15 cellular contexts compared by ENCODE assay signal in genomic region chr2:80059381-80059907, GRCh38.
"Had no signal": no experiment of that assay in that cellular context is flagged by ENCODE, and none has a peak within 500 bp of the region (broad histone marks: within the 10 kb centered on the region; RNA-seq: fewer than 3 reads in every experiment).

No MANE protein-coding gene starts in this region.

- DNase-seq: activated CD4-positive, alpha-beta T cell treated with anti-CD3 and anti-CD28 coated beads, Interleukin-2, amount 10 ng/mL, durations not matched to agents 7 days and 5 days; activated CD8-positive, alpha-beta T cell treated with anti-CD3 and anti-CD28 coated beads, Interleukin-2, amount 10 ng/mL, durations not matched to agents 7 days and 5 days; activated naive CD4-positive, alpha-beta T cell treated with anti-CD3 and anti-CD28 coated beads for 36 hours; activated T-cell treated with anti-CD3 and anti-CD28 coated beads, Interleukin-2, amount 50 U/mL, for 24 hours; immature natural killer cell; left cardiac atrium; stimulated activated CD4-positive, alpha-beta T cell treated with anti-CD3 and anti-CD28 coated beads, Interleukin-12 subunit alpha, Interleukin-12 subunit beta, amount 100 ng/mL, for 4 hours; stimulated activated CD4-positive, alpha-beta T cell treated with anti-CD3 and anti-CD28 coated beads, Interleukin-1b, Interleukin-23, amount 100 ng/mL, for 48 hours; stimulated activated CD8-positive, alpha-beta memory T cell treated with anti-CD3 and anti-CD28 coated beads, Interleukin-4, amount 100 ng/mL, for 48 hours; stimulated activated naive CD4-positive, alpha-beta T cell had no signal

- H3K4me3 ChIP-seq: coronary artery, lung had no signal

- H3K27ac ChIP-seq: coronary artery had no signal

- ATAC-seq: activated CD4-positive, CD25-positive, alpha-beta regulatory T cell treated with anti-CD3 and anti-CD28 coated beads, Interleukin-2, amount 50 U/mL, for 24 hours; activated CD8-positive, alpha-beta T cell treated with anti-CD3 and anti-CD28 coated beads, Interleukin-2, amount 10 ng/mL, durations not matched to agents 7 days and 5 days; left cardiac atrium; natural killer cell treated with Interleukin-12 subunit alpha and Interleukin-12 subunit beta and Interleukin-15 and Interleukin-18, amount 100 ng/mL, for 72 hours had no signal

- FAIRE-seq: frontal cortex had no signal
